9 cellular contexts compared by ENCODE assay signal in genomic region chr19:18917593-18917992, GRCh38. TPM values are rescaled to one million over a fixed set of nuclear protein-coding genes. Genes with fewer than 3 reads are reported as not detected.
DNase-seq lines count a peak whose midpoint lies in the region; ATAC-seq and TF ChIP-seq lines count a peak whose summit lies in the region.
"Not testable (repeated sequence)": the region's sequence is repeated elsewhere in the genome, so short reads cannot be mapped to it uniquely, and the experiment has no call there.
"Had no signal": no experiment of that assay in that cellular context is flagged by ENCODE, and none has a peak within 500 bp of the region (broad histone marks: within the 10 kb centered on the region; RNA-seq: fewer than 3 reads in every experiment).

No MANE protein-coding gene starts in this region.

- POLR2A ChIA-PET in HCT116 (lab: Charles Lee); PC-3 (lab: Charles Lee; ENCODE audit: unreplicated experiment): not testable (repeated sequence)
- POLR2A ChIA-PET in activated CD8-positive, alpha-beta T cell treated with anti-CD3 and anti-CD28 coated beads for 36 hours (lab: Charles Lee): interaction anchor here (0.8 to 2.3 kb wide), 4 partner anchors 9 to 331 kb away, joined by 3 to 11 read pairs (median 4); partner anchors contain the start of gene CERS1
- POLR2A ChIA-PET in naive thymus-derived CD8-positive, alpha-beta T cell (lab: Charles Lee): interaction anchor here (0.7 kb wide), 1 partner anchor 20 kb away, joined by 6 read pairs; no protein-coding TSS in a partner anchor

- not testable (repeated sequence) for H3F3A ChIP-seq in PC-3 (ENCODE audit: low read length, unreplicated experiment)

- RAD21 ChIA-PET in HCT116 (lab: Charles Lee; ENCODE audit: low non-redundant PET in 1 of 2, low total read pairs in 2 of 2, uncharacterized antibody in 2 of 2, unreplicated experiment in 2 of 2): not testable (repeated sequence)

- ATAC-seq in HCT116; PC-3; activated CD8-positive, alpha-beta T cell treated with anti-CD3 and anti-CD28 coated beads for 36 hours; naive thymus-derived CD8-positive, alpha-beta T cell; stimulated activated naive B cell treated with anti-CD40 and anti-IgM and Interleukin-4, amounts not matched to agents 10 μg/mL and 1 μg/mL and 100 μg/mL, for 72 hours (replicated peaks): not testable (repeated sequence)

- H3K9me2 ChIP-seq in HCT116 (ENCODE audit: insufficient read depth); PC-3 (replicated peaks; ENCODE audit: low read length): not testable (repeated sequence)

- H3K9ac ChIP-seq in BLaER1 treated with 17β-estradiol and CSF1 and Interleukin-3, amounts not matched to agents 10 nM and 100 nM: peak overlapping the region; percentile 92 to 96 (median 93); a peak in 19 of 22 replicates
- not testable (repeated sequence) for H3K9ac ChIP-seq in HCT116 (ENCODE audit: low read length); adipocyte (ENCODE audit: low read length)
- peak overlapping the region; percentile 92; the same call in 1 of the 2 replicates for H3K9ac ChIP-seq in PC-3 (ENCODE audit: low read length)

- not testable (repeated sequence) for H2AFZ ChIP-seq in HCT116 (ENCODE audit: low read depth, low read length, poor library complexity, severe bottlenecking); PC-3 (ENCODE audit: low read length)

- H3K4me1 ChIP-seq in BLaER1 treated with 17β-estradiol and CSF1 and Interleukin-3, amounts not matched to agents 10 nM and 100 nM: peaks cover 49 to 65% (median 53%) of the 10 kb centered on the region in 10 experiments
- H3K4me1 ChIP-seq in HCT116 (ENCODE audit: control insufficient read depth in 1 of 2, insufficient read depth in 2 of 2, low read length in 2 of 2) (peaks cover 16 to 21% of the 10 kb centered on the region in 2 experiments), PC-3 (ENCODE audit: insufficient read depth, low read length) (peaks cover 16% of the 10 kb centered on the region), adipocyte (ENCODE audit: control insufficient read depth, insufficient read depth, low read length) (peaks cover 20% of the 10 kb centered on the region)

- H3K4me3 ChIP-seq in BLaER1 treated with 17β-estradiol and CSF1 and Interleukin-3, amounts not matched to agents 10 nM and 100 nM: peak overlapping the region in 8 of 10 experiments; percentile 79 to 99 (median 89); a peak in 15 of 20 replicates
- H3K4me3 ChIP-seq in HCT116 (replicated peaks in 1 of 2; ENCODE audit: low read depth in 1 of 2, low read length in 2 of 2): peak overlapping the region; percentile 86 to 100
- peak overlapping the region; percentile 97 for H3K4me3 ChIP-seq in PC-3 (ENCODE audit: low read length)
- H3K4me3 ChIP-seq in adipocyte (ENCODE audit: low read length): peak overlapping the region; percentile 98
- peak overlapping the region; percentile 100 for H3K4me3 ChIP-seq in fibroblast of mammary gland (ENCODE audit: control insufficient read depth, low read depth, low read length)

- peak overlapping the region; percentile 89 to 98 (median 95) for H3K4me2 ChIP-seq in BLaER1 treated with 17β-estradiol and CSF1 and Interleukin-3, amounts not matched to agents 10 nM and 100 nM
- H3K4me2 ChIP-seq in HCT116 (ENCODE audit: low read length) (peak overlapping the region; percentile 90), PC-3 (ENCODE audit: low read length) (peak overlapping the region; percentile 92)

- H3K36me3 ChIP-seq in BLaER1 treated with 17β-estradiol and CSF1 and Interleukin-3, amounts not matched to agents 10 nM and 100 nM: peaks cover 40 to 64% (median 46%) of the 10 kb centered on the region in 11 experiments
- peaks cover 0 to 12% of the 10 kb centered on the region in 2 experiments; a peak in 3 of 4 replicates for H3K36me3 ChIP-seq in HCT116 (ENCODE audit: control insufficient read depth in 1 of 2, insufficient read depth in 2 of 2, low read length in 2 of 2)
- peaks cover 22% of the 10 kb centered on the region for H3K36me3 ChIP-seq in PC-3 (ENCODE audit: low read depth, low read length)
- H3K36me3 ChIP-seq in adipocyte (ENCODE audit: control insufficient read depth, insufficient read depth, low read length, severe bottlenecking): peaks cover 30% of the 10 kb centered on the region

- H3K79me2 ChIP-seq in HCT116 (ENCODE audit: insufficient read depth, low read length): peaks cover 81% of the 10 kb centered on the region
- H3K79me2 ChIP-seq in PC-3 (ENCODE audit: low read length): peaks cover 83% of the 10 kb centered on the region

- peaks cover 36% of the 10 kb centered on the region for H3K4me1 Mint-ChIP-seq in activated CD8-positive, alpha-beta T cell treated with anti-CD3 and anti-CD28 coated beads for 36 hours (ENCODE audit: low read depth)
- peaks cover 22 to 74% (median 52%) of the 10 kb centered on the region in 4 donors for H3K4me1 Mint-ChIP-seq in naive thymus-derived CD8-positive, alpha-beta T cell
- H3K4me1 Mint-ChIP-seq in stimulated activated naive B cell treated with anti-CD40 and anti-IgM and Interleukin-4, amounts not matched to agents 10 μg/mL and 1 μg/mL and 100 μg/mL, for 72 hours: peaks cover 24 to 59% of the 10 kb centered on the region in 2 donors

- not testable (repeated sequence) for H3K9me3 Mint-ChIP-seq in activated CD8-positive, alpha-beta T cell treated with anti-CD3 and anti-CD28 coated beads for 36 hours; naive thymus-derived CD8-positive, alpha-beta T cell; stimulated activated naive B cell treated with anti-CD40 and anti-IgM and Interleukin-4, amounts not matched to agents 10 μg/mL and 1 μg/mL and 100 μg/mL, for 72 hours

- H4K20me1 ChIP-seq in BLaER1 treated with 17β-estradiol and CSF1 and Interleukin-3, amounts not matched to agents 10 nM and 100 nM: peaks cover 30 to 85% (median 69%) of the 10 kb centered on the region in 11 experiments
- H4K20me1 ChIP-seq in HCT116 (ENCODE audit: insufficient read depth); PC-3 (ENCODE audit: low read length): not testable (repeated sequence)

- not testable (repeated sequence) for DNase-seq in HCT116 (ENCODE audit: low read depth, low spot score); PC-3; activated CD8-positive, alpha-beta T cell treated with anti-CD3 and anti-CD28 coated beads for 36 hours; adipocyte (ENCODE audit: low read depth); fibroblast of mammary gland (ENCODE audit: low read depth); naive thymus-derived CD8-positive, alpha-beta T cell; stimulated activated naive B cell treated with anti-CD40 and anti-IgM and Interleukin-4, amounts not matched to agents 10 μg/mL and 1 μg/mL and 100 μg/mL, for 72 hours

- H3K9me3 ChIP-seq in BLaER1 treated with 17β-estradiol and CSF1 and Interleukin-3, amounts not matched to agents 10 nM and 100 nM (replicated peaks in 1 of 11); HCT116 (ENCODE audit: control insufficient read depth in 1 of 2, insufficient read depth in 1 of 2, low read depth in 1 of 2, low read length in 2 of 2); PC-3 (ENCODE audit: low read length); adipocyte (ENCODE audit: control insufficient read depth, low read length): not testable (repeated sequence)

- intact Hi-C loops in HCT116 (cut with micrococcal nuclease): loop anchor here (5.0 kb wide), 1 partner anchor 465 kb away; no protein-coding TSS in a partner anchor
- intact Hi-C loops in PC-3 (cut with micrococcal nuclease); activated CD8-positive, alpha-beta T cell treated with anti-CD3 and anti-CD28 coated beads for 36 hours (cut with micrococcal nuclease): not testable (repeated sequence)

- TF ChIP-seq RAD21 in HCT116 (IDR thresholded peaks at IDR 0.05; ENCODE audit: low read depth): not testable (repeated sequence)

- TF ChIP-seq POLR2A in HCT116 (IDR thresholded peaks at IDR 0.05; ENCODE audit: borderline replicate concordance, extremely low read depth, insufficient read depth, insufficient read length): not testable (repeated sequence)

- H3K27ac Mint-ChIP-seq in activated CD8-positive, alpha-beta T cell treated with anti-CD3 and anti-CD28 coated beads for 36 hours: peak overlapping the region; percentile 71
- peak overlapping the region in 6 of 10 donors; percentile 38 to 79 (median 60) for H3K27ac Mint-ChIP-seq in naive thymus-derived CD8-positive, alpha-beta T cell
- peak overlapping the region; percentile 62 for H3K27ac Mint-ChIP-seq in stimulated activated naive B cell treated with anti-CD40 and anti-IgM and Interleukin-4, amounts not matched to agents 10 μg/mL and 1 μg/mL and 100 μg/mL, for 72 hours

- H3K27me3 ChIP-seq in BLaER1 treated with 17β-estradiol and CSF1 and Interleukin-3, amounts not matched to agents 10 nM and 100 nM; HCT116 (ENCODE audit: insufficient read depth, low read length); PC-3 (ENCODE audit: low read length); adipocyte (replicated peaks; ENCODE audit: control insufficient read depth, insufficient read depth, low read length): not testable (repeated sequence)

- H3K36me3 Mint-ChIP-seq in activated CD8-positive, alpha-beta T cell treated with anti-CD3 and anti-CD28 coated beads for 36 hours (ENCODE audit: low read depth): peaks cover 39% of the 10 kb centered on the region
- peaks cover 0 to 46% (median 3%) of the 10 kb centered on the region in 3 donors for H3K36me3 Mint-ChIP-seq in naive thymus-derived CD8-positive, alpha-beta T cell
- peaks cover 25 to 39% of the 10 kb centered on the region in 2 donors for H3K36me3 Mint-ChIP-seq in stimulated activated naive B cell treated with anti-CD40 and anti-IgM and Interleukin-4, amounts not matched to agents 10 μg/mL and 1 μg/mL and 100 μg/mL, for 72 hours

- not testable (repeated sequence) for TF ChIP-seq CTCF in HCT116 (IDR thresholded peaks at IDR 0.05 in 2 of 3, conservative IDR thresholded peaks at IDR 0.05 in 1 of 3; ENCODE audit: borderline replicate concordance in 1 of 3, insufficient read depth in 1 of 3, low read depth in 2 of 3, low read length in 2 of 3); PC-3 (conservative IDR thresholded peaks at IDR 0.05; ENCODE audit: low read depth, low read length); activated CD8-positive, alpha-beta T cell treated with anti-CD3 and anti-CD28 coated beads for 36 hours (IDR thresholded peaks at IDR 0.05); fibroblast of mammary gland (conservative IDR thresholded peaks at IDR 0.05; ENCODE audit: control insufficient read depth, insufficient read depth, low read depth, low read length)

- H3K27ac ChIP-seq in BLaER1 treated with 17β-estradiol and CSF1 and Interleukin-3, amounts not matched to agents 10 nM and 100 nM: peak overlapping the region in 1 of 11 experiments; percentile 95; a peak in 1 of 22 replicates
- H3K27ac ChIP-seq in HCT116 (ENCODE audit: low read depth, low read length); PC-3 (ENCODE audit: low read length): not testable (repeated sequence)

- not testable (repeated sequence) for H3K27me3 Mint-ChIP-seq in activated CD8-positive, alpha-beta T cell treated with anti-CD3 and anti-CD28 coated beads for 36 hours; naive thymus-derived CD8-positive, alpha-beta T cell; stimulated activated naive B cell treated with anti-CD40 and anti-IgM and Interleukin-4, amounts not matched to agents 10 μg/mL and 1 μg/mL and 100 μg/mL, for 72 hours

- CTCF ChIA-PET in HCT116 (lab: Charles Lee) (interaction anchor here (5.1 kb wide), 1 partner anchor 69 kb away, joined by 33 read pairs; no protein-coding TSS in a partner anchor), PC-3 (lab: Charles Lee) (interaction anchor here (0.7 to 2.3 kb wide), 2 partner anchors 69 to 70 kb away, joined by 8 to 12 read pairs; no protein-coding TSS in a partner anchor)
- CTCF ChIA-PET in activated CD8-positive, alpha-beta T cell treated with anti-CD3 and anti-CD28 coated beads for 36 hours (lab: Charles Lee): interaction anchor here (1.5 kb wide), 1 partner anchor 69 kb away, joined by 4 read pairs; no protein-coding TSS in a partner anchor

- H3K4me3 Mint-ChIP-seq in activated CD8-positive, alpha-beta T cell treated with anti-CD3 and anti-CD28 coated beads for 36 hours: peak overlapping the region; percentile 70
- peak overlapping the region; percentile 4 to 87 (median 71) for H3K4me3 Mint-ChIP-seq in naive thymus-derived CD8-positive, alpha-beta T cell
- H3K4me3 Mint-ChIP-seq in stimulated activated naive B cell treated with anti-CD40 and anti-IgM and Interleukin-4, amounts not matched to agents 10 μg/mL and 1 μg/mL and 100 μg/mL, for 72 hours: peak overlapping the region; percentile 76 to 88

- not testable (repeated sequence) for BruUV-seq in HCT116 (replicated peaks; lab: Mats Ljungman, UMichigan); PC-3 (replicated peaks; lab: Mats Ljungman, UMichigan)

RNA-seq across cellular contexts. Expression of gene COPE, which starts 1.6 kb away (rescaled TPM):
- total RNA-seq in HCT116 (2021; ENCODE audit: unreplicated experiment): 263 TPM
- 279 and 360 TPM in 2 replicates for polyA plus RNA-seq in HCT116 (2012)
- 408 and 410 TPM in 2 replicates for total RNA-seq in PC-3 (2014; rRNA removed)
- total RNA-seq in activated CD8-positive, alpha-beta T cell treated with anti-CD3 and anti-CD28 coated beads for 36 hours: 100 to 1,000 TPM; 179 to 183 TPM
- total RNA-seq in naive thymus-derived CD8-positive, alpha-beta T cell: 100 to 1,000 TPM; 145 to 149 TPM
- 100 to 1,000 TPM; 224 to 259 (median 235) TPM for polyA plus RNA-seq in naive thymus-derived CD8-positive, alpha-beta T cell

RNA-seq across cellular contexts. Expression of gene DDX49, which starts 1.9 kb away (rescaled TPM):
- total RNA-seq in HCT116 (2021; ENCODE audit: unreplicated experiment): 51.9 TPM
- 41.1 and 44.3 TPM in 2 replicates for polyA plus RNA-seq in HCT116 (2012)
- total RNA-seq in PC-3 (2014; rRNA removed): 120 and 145 TPM in 2 replicates
- 10 to 100 TPM; 61.0 to 61.6 TPM for total RNA-seq in activated CD8-positive, alpha-beta T cell treated with anti-CD3 and anti-CD28 coated beads for 36 hours
- 10 to 100 TPM; 39.4 to 46.4 TPM for total RNA-seq in naive thymus-derived CD8-positive, alpha-beta T cell
- polyA plus RNA-seq in naive thymus-derived CD8-positive, alpha-beta T cell: 10 to 100 TPM; 21.7 to 37.5 (median 24.7) TPM

RNA-seq across cellular contexts. Expression of gene CERS1, which starts 21.6 kb away (rescaled TPM):
- total RNA-seq in HCT116 (2021; ENCODE audit: unreplicated experiment) (0.96 TPM), PC-3 (2014; rRNA removed) (0.95 and 3.3 TPM in 2 replicates)
- polyA plus RNA-seq in HCT116 (2012): 0.55 and 0.76 TPM in 2 replicates
- total RNA-seq in activated CD8-positive, alpha-beta T cell treated with anti-CD3 and anti-CD28 coated beads for 36 hours: under 1 TPM; 0.18 to 0.36 TPM
- total RNA-seq in naive thymus-derived CD8-positive, alpha-beta T cell: not detected
- not detected for polyA plus RNA-seq in naive thymus-derived CD8-positive, alpha-beta T cell
- total RNA-seq: transverse colon had no signal

RNA-seq across cellular contexts. Expression of gene HOMER3, which starts 23.4 kb away (rescaled TPM):
- total RNA-seq in HCT116 (2021; ENCODE audit: unreplicated experiment) (45.2 TPM), PC-3 (2014; rRNA removed) (118 and 143 TPM in 2 replicates)
- 50.6 and 54.1 TPM in 2 replicates for polyA plus RNA-seq in HCT116 (2012)
- total RNA-seq in activated CD8-positive, alpha-beta T cell treated with anti-CD3 and anti-CD28 coated beads for 36 hours: under 1 TPM; 0.36 to 0.51 TPM
- under 1 TPM in 1 of 2 experiments, not detected in 1; 0.55 TPM for total RNA-seq in naive thymus-derived CD8-positive, alpha-beta T cell
- not detected for polyA plus RNA-seq in naive thymus-derived CD8-positive, alpha-beta T cell
